Comparison of ENCODE assay signal across 1 cellular context in the genomic region with DNA sequence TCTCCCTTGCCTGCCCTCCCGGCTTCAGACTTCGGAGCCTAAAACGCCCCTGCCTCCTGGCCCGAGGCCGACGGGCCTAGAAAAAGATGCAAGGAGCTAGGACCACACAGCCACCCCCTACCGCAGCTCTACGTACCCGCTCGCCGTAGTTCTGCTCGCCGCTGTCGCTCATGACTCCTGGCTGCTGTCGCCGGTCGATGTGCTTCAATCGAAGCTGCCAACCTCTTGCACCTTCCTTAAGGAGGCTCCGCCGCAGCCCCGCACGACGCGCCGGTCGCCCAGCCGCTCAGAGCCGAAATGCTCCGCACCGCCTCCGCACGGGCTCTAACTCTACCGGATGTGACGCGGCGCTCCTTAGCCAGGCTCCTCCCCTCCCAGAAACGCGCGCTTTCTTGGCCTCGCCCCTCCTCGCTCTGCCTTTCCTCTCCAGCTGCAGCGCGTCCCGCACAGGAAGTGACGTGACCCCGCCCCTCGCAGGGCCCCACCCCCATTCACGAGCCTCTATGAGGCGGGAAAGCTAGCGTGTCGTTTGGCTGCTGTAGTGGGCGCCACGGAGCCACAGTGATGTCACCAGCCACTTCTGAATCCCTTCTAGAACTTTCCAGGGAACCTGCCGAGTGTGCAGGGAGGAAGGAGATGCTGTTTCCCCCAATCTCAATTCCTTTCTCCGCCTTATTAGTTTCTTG.
TF ChIP-seq lines count a peak whose summit lies in the region.

Gene TRA2B (minus strand): TSS at position 326 of the 686 bp plus-strand sequence. CDS start 154 bp downstream, at position 172.

TF ChIP-seq in HepG2, 621 proteins besides CTCF, POLR2A, EP300 and RAD21 (continued from another document and continues in another):
- TF ChIP-seq, protein P1, sequence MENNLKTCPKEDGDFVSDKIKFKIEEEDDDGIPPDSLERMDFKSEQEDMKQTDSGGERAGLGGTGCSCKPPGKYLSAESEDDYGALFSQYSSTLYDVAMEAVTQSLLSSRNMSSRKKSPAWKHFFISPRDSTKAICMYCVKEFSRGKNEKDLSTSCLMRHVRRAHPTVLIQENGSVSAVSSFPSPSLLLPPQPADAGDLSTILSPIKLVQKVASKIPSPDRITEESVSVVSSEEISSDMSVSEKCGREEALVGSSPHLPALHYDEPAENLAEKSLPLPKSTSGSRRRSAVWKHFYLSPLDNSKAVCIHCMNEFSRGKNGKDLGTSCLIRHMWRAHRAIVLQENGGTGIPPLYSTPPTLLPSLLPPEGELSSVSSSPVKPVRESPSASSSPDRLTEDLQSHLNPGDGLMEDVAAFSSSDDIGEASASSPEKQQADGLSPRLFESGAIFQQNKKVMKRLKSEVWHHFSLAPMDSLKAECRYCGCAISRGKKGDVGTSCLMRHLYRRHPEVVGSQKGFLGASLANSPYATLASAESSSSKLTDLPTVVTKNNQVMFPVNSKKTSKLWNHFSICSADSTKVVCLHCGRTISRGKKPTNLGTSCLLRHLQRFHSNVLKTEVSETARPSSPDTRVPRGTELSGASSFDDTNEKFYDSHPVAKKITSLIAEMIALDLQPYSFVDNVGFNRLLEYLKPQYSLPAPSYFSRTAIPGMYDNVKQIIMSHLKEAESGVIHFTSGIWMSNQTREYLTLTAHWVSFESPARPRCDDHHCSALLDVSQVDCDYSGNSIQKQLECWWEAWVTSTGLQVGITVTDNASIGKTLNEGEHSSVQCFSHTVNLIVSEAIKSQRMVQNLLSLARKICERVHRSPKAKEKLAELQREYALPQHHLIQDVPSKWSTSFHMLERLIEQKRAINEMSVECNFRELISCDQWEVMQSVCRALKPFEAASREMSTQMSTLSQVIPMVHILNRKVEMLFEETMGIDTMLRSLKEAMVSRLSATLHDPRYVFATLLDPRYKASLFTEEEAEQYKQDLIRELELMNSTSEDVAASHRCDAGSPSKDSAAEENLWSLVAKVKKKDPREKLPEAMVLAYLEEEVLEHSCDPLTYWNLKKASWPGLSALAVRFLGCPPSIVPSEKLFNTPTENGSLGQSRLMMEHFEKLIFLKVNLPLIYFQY (CRISPR knock-in tag; IDR thresholded peaks at IDR 0.05; ENCODE audit: borderline replicate concordance): peak; percentile 8; the same call in 1 of the 2 replicates
- peak; percentile 82 for TF ChIP-seq MED13 (CRISPR knock-in tag; IDR thresholded peaks at IDR 0.05)
- no peak for TF ChIP-seq ZUFSP (CRISPR knock-in tag; IDR thresholded peaks at IDR 0.05; ENCODE audit: borderline replicate concordance)
- no peak for TF ChIP-seq PCBP2 (optimal IDR thresholded peaks at IDR 0.05; ENCODE audit: low read depth, low read length, poor library complexity, severe bottlenecking)
- no peak for TF ChIP-seq FIP1L1 (IDR thresholded peaks at IDR 0.05; ENCODE audit: borderline replicate concordance, insufficient read depth, low read depth, low read length)
- no peak for TF ChIP-seq HDAC6 (IDR thresholded peaks at IDR 0.05; ENCODE audit: low read depth, low read length)
- TF ChIP-seq RFXANK (CRISPR knock-in tag; IDR thresholded peaks at IDR 0.05): peak; percentile 56; the same call in 1 of the 2 replicates
- TF ChIP-seq KDM1A (CRISPR knock-in tag; IDR thresholded peaks at IDR 0.05): no peak; the same call in 1 of the 2 replicates
- no peak; the same call in 1 of the 2 replicates for TF ChIP-seq MTF1 (CRISPR knock-in tag; IDR thresholded peaks at IDR 0.05)
- TF ChIP-seq PPARG (CRISPR knock-in tag; conservative IDR thresholded peaks at IDR 0.05): peak; percentile 65; the same call in 1 of the 2 replicates
- no peak for TF ChIP-seq SMAD1 (CRISPR knock-in tag; IDR thresholded peaks at IDR 0.05; ENCODE audit: borderline replicate concordance, low read depth)
- TF ChIP-seq AGO2 (optimal IDR thresholded peaks at IDR 0.05; ENCODE audit: low read depth, low read length): peak; percentile 98
- 0 out of 2 replicates have a peak, but pooled peaks have one; percentile 40 for TF ChIP-seq KLF9 (CRISPR knock-in tag; IDR thresholded peaks at IDR 0.05; ENCODE audit: low read depth)
- TF ChIP-seq GLI4 (CRISPR knock-in tag; IDR thresholded peaks at IDR 0.05; ENCODE audit: borderline replicate concordance): peak; percentile 88; the same call in 1 of the 2 replicates
- peak; percentile 67; the same call in 1 of the 2 replicates for TF ChIP-seq MIXL1 (CRISPR knock-in tag; IDR thresholded peaks at IDR 0.05)
- TF ChIP-seq, protein P2, sequence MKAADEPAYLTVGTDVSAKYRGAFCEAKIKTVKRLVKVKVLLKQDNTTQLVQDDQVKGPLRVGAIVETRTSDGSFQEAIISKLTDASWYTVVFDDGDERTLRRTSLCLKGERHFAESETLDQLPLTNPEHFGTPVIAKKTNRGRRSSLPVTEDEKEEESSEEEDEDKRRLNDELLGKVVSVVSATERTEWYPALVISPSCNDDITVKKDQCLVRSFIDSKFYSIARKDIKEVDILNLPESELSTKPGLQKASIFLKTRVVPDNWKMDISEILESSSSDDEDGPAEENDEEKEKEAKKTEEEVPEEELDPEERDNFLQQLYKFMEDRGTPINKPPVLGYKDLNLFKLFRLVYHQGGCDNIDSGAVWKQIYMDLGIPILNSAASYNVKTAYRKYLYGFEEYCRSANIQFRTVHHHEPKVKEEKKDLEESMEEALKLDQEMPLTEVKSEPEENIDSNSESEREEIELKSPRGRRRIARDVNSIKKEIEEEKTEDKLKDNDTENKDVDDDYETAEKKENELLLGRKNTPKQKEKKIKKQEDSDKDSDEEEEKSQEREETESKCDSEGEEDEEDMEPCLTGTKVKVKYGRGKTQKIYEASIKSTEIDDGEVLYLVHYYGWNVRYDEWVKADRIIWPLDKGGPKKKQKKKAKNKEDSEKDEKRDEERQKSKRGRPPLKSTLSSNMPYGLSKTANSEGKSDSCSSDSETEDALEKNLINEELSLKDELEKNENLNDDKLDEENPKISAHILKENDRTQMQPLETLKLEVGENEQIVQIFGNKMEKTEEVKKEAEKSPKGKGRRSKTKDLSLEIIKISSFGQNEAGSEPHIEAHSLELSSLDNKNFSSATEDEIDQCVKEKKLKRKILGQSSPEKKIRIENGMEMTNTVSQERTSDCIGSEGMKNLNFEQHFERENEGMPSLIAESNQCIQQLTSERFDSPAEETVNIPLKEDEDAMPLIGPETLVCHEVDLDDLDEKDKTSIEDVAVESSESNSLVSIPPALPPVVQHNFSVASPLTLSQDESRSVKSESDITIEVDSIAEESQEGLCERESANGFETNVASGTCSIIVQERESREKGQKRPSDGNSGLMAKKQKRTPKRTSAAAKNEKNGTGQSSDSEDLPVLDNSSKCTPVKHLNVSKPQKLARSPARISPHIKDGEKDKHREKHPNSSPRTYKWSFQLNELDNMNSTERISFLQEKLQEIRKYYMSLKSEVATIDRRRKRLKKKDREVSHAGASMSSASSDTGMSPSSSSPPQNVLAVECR (CRISPR knock-in tag; IDR thresholded peaks at IDR 0.05; ENCODE audit: borderline replicate concordance): peak; percentile 92
- TF ChIP-seq NFE2 (CRISPR knock-in tag; IDR thresholded peaks at IDR 0.05): no peak
- TF ChIP-seq RCOR2 (CRISPR knock-in tag; IDR thresholded peaks at IDR 0.05): peak; percentile 37; the same call in 1 of the 2 replicates
- peak; percentile 53 for TF ChIP-seq TEAD3 (CRISPR knock-in tag; optimal IDR thresholded peaks at IDR 0.05; ENCODE audit: borderline replicate concordance)
- TF ChIP-seq ZNF552 (CRISPR knock-in tag; IDR thresholded peaks at IDR 0.05; ENCODE audit: borderline replicate concordance): peak; percentile 93
- peak; percentile 95 for TF ChIP-seq HOXA3 (CRISPR knock-in tag; IDR thresholded peaks at IDR 0.05)
- TF ChIP-seq, protein P3, sequence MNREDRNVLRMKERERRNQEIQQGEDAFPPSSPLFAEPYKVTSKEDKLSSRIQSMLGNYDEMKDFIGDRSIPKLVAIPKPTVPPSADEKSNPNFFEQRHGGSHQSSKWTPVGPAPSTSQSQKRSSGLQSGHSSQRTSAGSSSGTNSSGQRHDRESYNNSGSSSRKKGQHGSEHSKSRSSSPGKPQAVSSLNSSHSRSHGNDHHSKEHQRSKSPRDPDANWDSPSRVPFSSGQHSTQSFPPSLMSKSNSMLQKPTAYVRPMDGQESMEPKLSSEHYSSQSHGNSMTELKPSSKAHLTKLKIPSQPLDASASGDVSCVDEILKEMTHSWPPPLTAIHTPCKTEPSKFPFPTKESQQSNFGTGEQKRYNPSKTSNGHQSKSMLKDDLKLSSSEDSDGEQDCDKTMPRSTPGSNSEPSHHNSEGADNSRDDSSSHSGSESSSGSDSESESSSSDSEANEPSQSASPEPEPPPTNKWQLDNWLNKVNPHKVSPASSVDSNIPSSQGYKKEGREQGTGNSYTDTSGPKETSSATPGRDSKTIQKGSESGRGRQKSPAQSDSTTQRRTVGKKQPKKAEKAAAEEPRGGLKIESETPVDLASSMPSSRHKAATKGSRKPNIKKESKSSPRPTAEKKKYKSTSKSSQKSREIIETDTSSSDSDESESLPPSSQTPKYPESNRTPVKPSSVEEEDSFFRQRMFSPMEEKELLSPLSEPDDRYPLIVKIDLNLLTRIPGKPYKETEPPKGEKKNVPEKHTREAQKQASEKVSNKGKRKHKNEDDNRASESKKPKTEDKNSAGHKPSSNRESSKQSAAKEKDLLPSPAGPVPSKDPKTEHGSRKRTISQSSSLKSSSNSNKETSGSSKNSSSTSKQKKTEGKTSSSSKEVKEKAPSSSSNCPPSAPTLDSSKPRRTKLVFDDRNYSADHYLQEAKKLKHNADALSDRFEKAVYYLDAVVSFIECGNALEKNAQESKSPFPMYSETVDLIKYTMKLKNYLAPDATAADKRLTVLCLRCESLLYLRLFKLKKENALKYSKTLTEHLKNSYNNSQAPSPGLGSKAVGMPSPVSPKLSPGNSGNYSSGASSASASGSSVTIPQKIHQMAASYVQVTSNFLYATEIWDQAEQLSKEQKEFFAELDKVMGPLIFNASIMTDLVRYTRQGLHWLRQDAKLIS (CRISPR knock-in tag; IDR thresholded peaks at IDR 0.05): peak; percentile 91; the same call in 1 of the 2 replicates
- TF ChIP-seq ZSCAN25 (CRISPR knock-in tag; IDR thresholded peaks at IDR 0.05): peak; percentile 74; the same call in 1 of the 2 replicates
- TF ChIP-seq, protein P4, sequence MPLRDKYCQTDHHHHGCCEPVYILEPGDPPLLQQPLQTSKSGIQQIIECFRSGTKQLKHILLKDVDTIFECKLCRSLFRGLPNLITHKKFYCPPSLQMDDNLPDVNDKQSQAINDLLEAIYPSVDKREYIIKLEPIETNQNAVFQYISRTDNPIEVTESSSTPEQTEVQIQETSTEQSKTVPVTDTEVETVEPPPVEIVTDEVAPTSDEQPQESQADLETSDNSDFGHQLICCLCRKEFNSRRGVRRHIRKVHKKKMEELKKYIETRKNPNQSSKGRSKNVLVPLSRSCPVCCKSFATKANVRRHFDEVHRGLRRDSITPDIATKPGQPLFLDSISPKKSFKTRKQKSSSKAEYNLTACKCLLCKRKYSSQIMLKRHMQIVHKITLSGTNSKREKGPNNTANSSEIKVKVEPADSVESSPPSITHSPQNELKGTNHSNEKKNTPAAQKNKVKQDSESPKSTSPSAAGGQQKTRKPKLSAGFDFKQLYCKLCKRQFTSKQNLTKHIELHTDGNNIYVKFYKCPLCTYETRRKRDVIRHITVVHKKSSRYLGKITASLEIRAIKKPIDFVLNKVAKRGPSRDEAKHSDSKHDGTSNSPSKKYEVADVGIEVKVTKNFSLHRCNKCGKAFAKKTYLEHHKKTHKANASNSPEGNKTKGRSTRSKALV (CRISPR knock-in tag; IDR thresholded peaks at IDR 0.05): peak; percentile 79
- TF ChIP-seq RXRB (CRISPR knock-in tag; IDR thresholded peaks at IDR 0.05; ENCODE audit: borderline replicate concordance): peak; percentile 75
- peak; percentile 94 for TF ChIP-seq ZFP91 (CRISPR knock-in tag; IDR thresholded peaks at IDR 0.05; ENCODE audit: borderline replicate concordance)
- no peak for TF ChIP-seq DNMT1 (CRISPR knock-in tag; IDR thresholded peaks at IDR 0.05)
- TF ChIP-seq KLF6 (CRISPR knock-in tag; IDR thresholded peaks at IDR 0.05): peak; percentile 96
- peak; percentile 79 for TF ChIP-seq ZBTB21 (CRISPR knock-in tag; IDR thresholded peaks at IDR 0.05)
- 0 out of 2 replicates have a peak, but pooled peaks have one; percentile 69 for TF ChIP-seq PRMT3 (CRISPR knock-in tag; IDR thresholded peaks at IDR 0.05; ENCODE audit: borderline replicate concordance, low read depth)
- TF ChIP-seq ZGPAT (CRISPR knock-in tag; IDR thresholded peaks at IDR 0.05): peak; percentile 89
- TF ChIP-seq NCOA1 (CRISPR knock-in tag; IDR thresholded peaks at IDR 0.05): peak; percentile 95; the same call in 1 of the 2 replicates
